Comparison of ENCODE assay signal across 1 cellular context in genomic region chr1:155273134-155273982, GRCh38.
TF ChIP-seq lines count a peak whose summit lies in the region.

Gene CLK2 (minus strand): TSS chr1:155273504. CDS start chr1:155270977, 2,527 bp downstream.

TF ChIP-seq in K562, 482 proteins besides CTCF, POLR2A, EP300 and RAD21 (continued from another document and continues in another):
- TF ChIP-seq ZNF407 (IDR thresholded peaks at IDR 0.05; ENCODE audit: low read depth) (no peak), GTF2E2 (tag; IDR thresholded peaks at IDR 0.05) (0 out of 2 replicates have a peak, but pooled peaks have one; percentile 8), MBD2 (IDR thresholded peaks at IDR 0.05; ENCODE audit: borderline replicate concordance, low read depth) (peak; percentile 60; the same call in 1 of the 2 replicates), WHSC1 (IDR thresholded peaks at IDR 0.05; ENCODE audit: low read length) (no peak), TAF15 (IDR thresholded peaks at IDR 0.05; ENCODE audit: low read depth, low read length) (no peak), CREB1 (IDR thresholded peaks at IDR 0.05) (peak; percentile 64), CREB1 (CRISPR knock-in tag; IDR thresholded peaks at IDR 0.05) (0 out of 2 replicates have a peak, but pooled peaks have one; percentile 11), ZBTB40 (IDR thresholded peaks at IDR 0.05) (peak; percentile 49), ZBTB40 (CRISPR knock-in tag; IDR thresholded peaks at IDR 0.05) (no peak), PREB (CRISPR knock-in tag; IDR thresholded peaks at IDR 0.05) (no peak), E2F3 (CRISPR knock-in tag; IDR thresholded peaks at IDR 0.05) (no peak), CBFA2T3 (IDR thresholded peaks at IDR 0.05) (no peak), NCOA6 (IDR thresholded peaks at IDR 0.05) (peak; percentile 94), SIRT6 (IDR thresholded peaks at IDR 0.05; ENCODE audit: low read depth, low read length) (no peak), HNRNPL (IDR thresholded peaks at IDR 0.05; ENCODE audit: low read depth, low read length) (no peak), SMARCA4 (IDR thresholded peaks at IDR 0.05) (no peak), E2F4 (CRISPR knock-in tag; IDR thresholded peaks at IDR 0.05; ENCODE audit: low read depth) (no peak; the same call in 1 of the 2 replicates), ID3 (CRISPR knock-in tag; IDR thresholded peaks at IDR 0.05) (no peak), ID3 (tag; IDR thresholded peaks at IDR 0.05) (0 out of 2 replicates have a peak, but pooled peaks have one; percentile 58), NEUROD1 (IDR thresholded peaks at IDR 0.05; ENCODE audit: borderline replicate concordance, low read depth, low read length, partially characterized antibody) (no peak), ZNF282 (CRISPR knock-in tag; IDR thresholded peaks at IDR 0.05) (no peak), NFXL1 (CRISPR knock-in tag; IDR thresholded peaks at IDR 0.05) (no peak), MCM2 (IDR thresholded peaks at IDR 0.05; ENCODE audit: low read depth) (no peak), U2AF1 (optimal IDR thresholded peaks at IDR 0.05; ENCODE audit: low read depth, low read length) (no peak), KDM5B (IDR thresholded peaks at IDR 0.05; ENCODE audit: insufficient replicate concordance, low read depth, low read length) (peak; percentile 54), TEAD1 (CRISPR knock-in tag; IDR thresholded peaks at IDR 0.05) (no peak; a peak in 1 of 4 replicates), DDX20 (tag; IDR thresholded peaks at IDR 0.05; ENCODE audit: low read depth) (no peak), ZNF589 (CRISPR knock-in tag; IDR thresholded peaks at IDR 0.05; ENCODE audit: low read depth) (no peak; the same call in 1 of the 2 replicates), E2F8 (IDR thresholded peaks at IDR 0.05; ENCODE audit: low read depth, partially characterized antibody) (peak; percentile 57), SRSF1 (IDR thresholded peaks at IDR 0.05; ENCODE audit: low read depth, low read length) (no peak), ZNF277 (CRISPR knock-in tag; IDR thresholded peaks at IDR 0.05; ENCODE audit: borderline replicate concordance) (no peak), ZNF75A (CRISPR knock-in tag; IDR thresholded peaks at IDR 0.05) (no peak), HMGN3 (IDR thresholded peaks at IDR 0.05; ENCODE audit: borderline replicate concordance, extremely low read depth, insufficient read length, low read depth, low read length) (peak; percentile 54)
